ENCODE assay signal across 18 cellular contexts in the genomic region with DNA sequence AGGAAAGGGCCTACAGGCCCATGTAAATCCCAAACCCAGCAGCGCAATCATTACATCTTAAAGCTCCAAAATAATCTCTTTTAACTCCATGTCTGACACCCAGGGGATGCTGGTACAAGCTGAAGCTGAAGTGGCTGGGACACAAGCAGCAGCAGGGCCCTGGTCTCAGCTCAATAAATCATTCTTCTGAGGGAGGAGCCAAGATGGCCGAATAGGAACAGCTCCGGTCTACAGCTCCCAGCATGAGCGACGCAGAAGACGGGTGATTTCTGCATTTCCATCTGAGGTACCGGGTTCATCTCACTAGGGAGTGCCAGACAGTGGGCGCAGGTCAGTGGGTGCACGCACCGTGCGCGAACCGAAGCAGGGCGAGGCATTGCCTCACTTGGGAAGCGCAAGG. TPM values are rescaled to one million over a fixed set of nuclear protein-coding genes. Genes with fewer than 3 reads are reported as not detected.
"Had no signal": no experiment of that assay in that cellular context is flagged by ENCODE, and none has a peak within 500 bp of the region (broad histone marks: within the 10 kb centered on the region; RNA-seq: fewer than 3 reads in every experiment).

No MANE protein-coding gene starts in this region.

RNA-seq across cellular contexts. Expression of a gene that starts 12.5 kb away (rescaled TPM):
- total RNA-seq: activated CD4-positive, alpha-beta memory T cell treated with anti-CD3 and anti-CD28 coated beads for 36 hours; activated CD4-positive, alpha-beta T cell treated with anti-CD3 and anti-CD28 coated beads for 36 hours; activated CD4-positive, alpha-beta T cell treated with anti-CD3 and anti-CD28 coated beads, Interleukin-2, amount 10 ng/mL, durations not matched to agents 24 days and 14 days; activated CD8-positive, alpha-beta memory T cell treated with anti-CD3 and anti-CD28 coated beads for 36 hours; activated CD8-positive, alpha-beta memory T cell treated with anti-CD3 and anti-CD28 coated beads, Interleukin-2, amount 10 ng/mL, durations not matched to agents 7 days and 5 days; activated CD8-positive, alpha-beta T cell treated with anti-CD3 and anti-CD28 coated beads, Interleukin-2, amount 10 ng/mL, durations not matched to agents 7 days and 5 days; activated naive CD4-positive, alpha-beta T cell treated with anti-CD3 and anti-CD28 coated beads for 36 hours; activated naive CD8-positive, alpha-beta T cell treated with anti-CD3 and anti-CD28 coated beads for 36 hours; activated T-helper 1 cell treated with anti-CD3 and anti-CD28 coated beads, Interleukin-12 subunit alpha, Interleukin-12 subunit beta, Interleukin-2, Interleukin-4 antibody, amounts not matched to agents 30 ng/mL and 10 ng/mL and 1 ng/mL, durations not matched to agents 14 hours and 24 hours and 36 hours; activated T-helper 2 cell treated with anti-CD3 and anti-CD28 coated beads, Interferon-gamma antibody, Interleukin-2, Interleukin-4, amounts not matched to agents 10 μg/mL and 5 μg/mL and 100 μg/mL, durations not matched to agents 14 hours and 24 hours and 36 hours; aorta; body of pancreas; chondrocyte; dermis blood vessel endothelial cell; esophagus muscularis mucosa; foreskin keratinocyte; gastrocnemius medialis; heart left ventricle had no signal
- polyA plus RNA-seq: aorta, foreskin keratinocyte, heart left ventricle had no signal

RNA-seq across cellular contexts. Expression of a gene that starts 50.8 kb away (rescaled TPM):
- total RNA-seq: activated CD4-positive, alpha-beta memory T cell treated with anti-CD3 and anti-CD28 coated beads for 36 hours; activated CD4-positive, alpha-beta T cell treated with anti-CD3 and anti-CD28 coated beads for 36 hours; activated CD4-positive, alpha-beta T cell treated with anti-CD3 and anti-CD28 coated beads, Interleukin-2, amount 10 ng/mL, durations not matched to agents 24 days and 14 days; activated CD8-positive, alpha-beta memory T cell treated with anti-CD3 and anti-CD28 coated beads for 36 hours; activated CD8-positive, alpha-beta memory T cell treated with anti-CD3 and anti-CD28 coated beads, Interleukin-2, amount 10 ng/mL, durations not matched to agents 7 days and 5 days; activated CD8-positive, alpha-beta T cell treated with anti-CD3 and anti-CD28 coated beads, Interleukin-2, amount 10 ng/mL, durations not matched to agents 7 days and 5 days; activated naive CD4-positive, alpha-beta T cell treated with anti-CD3 and anti-CD28 coated beads for 36 hours; activated naive CD8-positive, alpha-beta T cell treated with anti-CD3 and anti-CD28 coated beads for 36 hours; activated T-helper 1 cell treated with anti-CD3 and anti-CD28 coated beads, Interleukin-12 subunit alpha, Interleukin-12 subunit beta, Interleukin-2, Interleukin-4 antibody, amounts not matched to agents 30 ng/mL and 10 ng/mL and 1 ng/mL, durations not matched to agents 14 hours and 24 hours and 36 hours; activated T-helper 2 cell treated with anti-CD3 and anti-CD28 coated beads, Interferon-gamma antibody, Interleukin-2, Interleukin-4, amounts not matched to agents 10 μg/mL and 5 μg/mL and 100 μg/mL, durations not matched to agents 14 hours and 24 hours and 36 hours; body of pancreas; chondrocyte; foreskin keratinocyte had no signal
- polyA plus RNA-seq: foreskin keratinocyte had no signal
